Comparison of ENCODE assay signal across 1 cellular context in genomic region chr3:186385856-186386602, GRCh38.
TF ChIP-seq lines count a peak whose summit lies in the region.

No MANE protein-coding gene starts in this region.

TF ChIP-seq in SK-N-SH, 30 proteins besides CTCF, POLR2A, EP300 and RAD21 (continued from another document):
- TF ChIP-seq ZBTB33 (IDR thresholded peaks at IDR 0.05; ENCODE audit: borderline replicate concordance, low read depth) = no peak
- TF ChIP-seq RFX5 (IDR thresholded peaks at IDR 0.05; ENCODE audit: low read length) = no peak
- TF ChIP-seq USF1 (IDR thresholded peaks at IDR 0.05; ENCODE audit: borderline replicate concordance, low read depth) = no peak
- TF ChIP-seq RCOR1 (IDR thresholded peaks at IDR 0.05; ENCODE audit: low read length) = no peak
TF ChIP-seq in SK-N-SH: peak in this region for 0.
